ENCODE assay signal across 10 cellular contexts in genomic region chr4:111400736-111401135, GRCh38.
DNase-seq lines count a peak whose midpoint lies in the region; ATAC-seq, FAIRE-seq and TF ChIP-seq lines count a peak whose summit lies in the region.
"Had no signal": no experiment of that assay in that cellular context is flagged by ENCODE, and none has a peak within 500 bp of the region (broad histone marks: within the 10 kb centered on the region; RNA-seq: fewer than 3 reads in every experiment).

No MANE protein-coding gene starts in this region.

- intact Hi-C loops in sciatic nerve (cut with DNase I), result no loop called here

- peak; percentile 45 for FAIRE-seq in H54 (lab: Jason Lieb, UNC)
- FAIRE-seq: GM12878 had no signal

- ATAC-seq in sciatic nerve (peak; percentile 50), GM18519 (IDR thresholded peaks at IDR 0.05; ENCODE audit: low FRiP score, unreplicated experiment) (no peak), GM21528 (IDR thresholded peaks at IDR 0.05; ENCODE audit: low FRiP score, unreplicated experiment) (no peak), HG03520 (IDR thresholded peaks at IDR 0.05; ENCODE audit: unreplicated experiment) (no peak)
- ATAC-seq: GM12878 had no signal

- TF ChIP-seq POLR2A in H54 (IDR thresholded peaks at IDR 0.05; ENCODE audit: low read depth, low read length), result no peak

- TF ChIP-seq CTCF in fibroblast of the aortic adventitia (IDR thresholded peaks at IDR 0.05; ENCODE audit: insufficient read depth, low read length), result no peak

- no peak overlapping the region for H3K4me3 ChIP-seq in fibroblast of the aortic adventitia (ENCODE audit: low read depth, low read length)
- H3K4me3 ChIP-seq: GM12878, thoracic aorta had no signal

- DNase-seq in H54 (ENCODE audit: insufficient read length, low spot score) (no peak), NCI-H748 (lab: John Stamatoyannopoulos, UW; ENCODE audit: unreplicated experiment) (peak; percentile 74), fibroblast of the aortic adventitia (ENCODE audit: low read depth) (peak; percentile 79), sciatic nerve (ENCODE audit: low spot score) (no peak), cerebellum (ENCODE audit: low spot score) (no peak)

Comparison
In these comparisons a context has a peak if more than half of its experiments do, and no peak if none do; other contexts are left out.
1. DNase-seq: peak in NCI-H748 (single experiment) and fibroblast of the aortic adventitia (single experiment); none in H54 (single experiment), sciatic nerve (single experiment) and cerebellum (single experiment).